In the genomic region with DNA sequence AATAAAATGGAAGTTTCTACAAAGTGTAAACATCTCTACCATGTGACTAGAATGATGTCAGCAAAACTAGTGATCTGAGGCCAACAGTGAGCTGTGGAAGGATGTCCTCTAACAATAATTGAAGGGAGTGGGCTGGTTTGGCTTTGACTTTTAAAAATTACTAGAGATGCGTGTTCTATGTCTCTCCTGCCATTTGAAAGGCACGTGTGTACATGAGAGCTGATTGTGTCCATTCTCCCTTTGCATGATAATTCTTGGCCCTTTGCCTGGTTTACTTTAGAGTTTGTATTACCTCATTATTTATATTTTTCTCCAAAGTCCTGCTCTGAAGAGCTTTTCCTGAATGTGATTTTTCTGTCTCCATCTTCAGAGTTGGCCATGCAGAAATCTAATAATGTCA, we compare ENCODE assay signal across 22 cellular contexts.
DNase-seq lines count a peak whose midpoint lies in the region; ATAC-seq and TF ChIP-seq lines count a peak whose summit lies in the region.
"Had no signal": no experiment of that assay in that cellular context is flagged by ENCODE, and none has a peak within 500 bp of the region (broad histone marks: within the 10 kb centered on the region; RNA-seq: fewer than 3 reads in every experiment).

No MANE protein-coding gene starts in this region.

- ATAC-seq in activated CD4-positive, alpha-beta T cell treated with anti-CD3 and anti-CD28 coated beads for 36 hours, result no peak
- ATAC-seq: GM12878; HCT116; stimulated activated naive B cell treated with anti-CD40 and anti-IgM and Interleukin-4, amounts not matched to agents 10 μg/mL and 1 μg/mL and 100 μg/mL, for 72 hours; upper lobe of right lung had no signal

- no peak for TF ChIP-seq CTCF in MCF 10A (IDR thresholded peaks at IDR 0.05; ENCODE audit: unreplicated experiment)
- TF ChIP-seq CTCF in mammary epithelial cell (conservative IDR thresholded peaks at IDR 0.05 in 1 of 2, IDR thresholded peaks at IDR 0.05 in 1 of 2; ENCODE audit: extremely low read depth in 1 of 2, insufficient read depth in 1 of 2, low read depth in 1 of 2, low read length in 2 of 2), result no peak
- no peak for TF ChIP-seq CTCF in fibroblast of the aortic adventitia (IDR thresholded peaks at IDR 0.05; ENCODE audit: insufficient read depth, low read length)
- TF ChIP-seq CTCF in transverse colon (IDR thresholded peaks at IDR 0.05), result no peak

- H3K36me3 ChIP-seq in mammary epithelial cell (ENCODE audit: insufficient read depth, low read length) (no peaks in the 10 kb centered on the region), transverse colon (no peaks in the 10 kb centered on the region)
- H3K36me3 ChIP-seq: brain microvascular endothelial cell, upper lobe of right lung had no signal

- H3K27ac Mint-ChIP-seq in MCF 10A (ENCODE audit: low read depth, unreplicated experiment), result no peak overlapping the region
- H3K27ac Mint-ChIP-seq in activated CD4-positive, alpha-beta T cell treated with anti-CD3 and anti-CD28 coated beads for 36 hours, result no peak overlapping the region
- H3K27ac Mint-ChIP-seq: CD8-positive, alpha-beta memory T cell; stimulated activated naive B cell treated with anti-CD40 and anti-IgM and Interleukin-4, amounts not matched to agents 10 μg/mL and 1 μg/mL and 100 μg/mL, for 72 hours had no signal

- H3K4me1 ChIP-seq in mammary epithelial cell (ENCODE audit: insufficient read depth, low read length) (no peaks in the 10 kb centered on the region), transverse colon (peaks cover 10 to 37% (median 20%) of the 10 kb centered on the region in 4 donors)

- POLR2A ChIA-PET in MCF 10A (lab: Yijun Ruan, JAX), result no interaction called here
- POLR2A ChIA-PET in activated CD4-positive, alpha-beta T cell treated with anti-CD3 and anti-CD28 coated beads for 36 hours (lab: Charles Lee), result no interaction called here

- no TSS peak for BruUV-seq in MCF 10A (replicated peaks; lab: Mats Ljungman, UMichigan)
- BruUV-seq in mammary epithelial cell (replicated peaks; lab: Mats Ljungman, UMichigan), result no TSS peak

- TF ChIP-seq POLR2A in transverse colon (IDR thresholded peaks at IDR 0.05), result no peak

- no peak overlapping the region for H3K9ac ChIP-seq in mammary epithelial cell (ENCODE audit: insufficient read depth, low read length)

- dilution Hi-C loops in mammary epithelial cell (cut with HindIII; ENCODE audit: low sequenced_read_pairs), result no loop called here

- WGBS in mammary epithelial cell (ENCODE audit: low coverage, missing lambda C conversion rate), result 100% methylated on average over 2 of the region's 2 CpGs
- WGBS in transverse colon (ENCODE audit: low coverage in 1 of 2), 2 donors, result 50 to 69% methylated on average over 2 of the region's 2 CpGs

- H2AFZ ChIP-seq in mammary epithelial cell (ENCODE audit: low read depth, low read length), result no peak overlapping the region

- no peak overlapping the region for H3K4me3 Mint-ChIP-seq in MCF 10A (ENCODE audit: unreplicated experiment)
- H3K4me3 Mint-ChIP-seq in activated CD4-positive, alpha-beta T cell treated with anti-CD3 and anti-CD28 coated beads for 36 hours, result no peak overlapping the region
- H3K4me3 Mint-ChIP-seq: CD8-positive, alpha-beta memory T cell; stimulated activated naive B cell treated with anti-CD40 and anti-IgM and Interleukin-4, amounts not matched to agents 10 μg/mL and 1 μg/mL and 100 μg/mL, for 72 hours had no signal

- H3K4me1 Mint-ChIP-seq in MCF 10A (ENCODE audit: insufficient read depth, unreplicated experiment), result peaks cover 20% of the 10 kb centered on the region
- no peaks in the 10 kb centered on the region for H3K4me1 Mint-ChIP-seq in activated CD4-positive, alpha-beta T cell treated with anti-CD3 and anti-CD28 coated beads for 36 hours
- H3K4me1 Mint-ChIP-seq: CD8-positive, alpha-beta memory T cell had no signal

- no peak overlapping the region for H3K4me3 ChIP-seq in mammary epithelial cell (replicated peaks in 1 of 3; ENCODE audit: insufficient read depth in 1 of 3, low read depth in 2 of 3, low read length in 3 of 3)
- H3K4me3 ChIP-seq in fibroblast of the aortic adventitia (ENCODE audit: low read depth, low read length), result no peak overlapping the region
- no peak overlapping the region for H3K4me3 ChIP-seq in transverse colon
- H3K4me3 ChIP-seq: GM12878, skin epidermis, upper lobe of right lung had no signal

- intact Hi-C loops in MCF 10A (cut with micrococcal nuclease), result no loop called here
- intact Hi-C loops in mammary epithelial cell (cut with micrococcal nuclease), result no loop called here
- intact Hi-C loops in transverse colon (cut with DNase I; ENCODE audit: low total_unique reads), result loop anchor here (10.0 kb wide), 1 partner anchor 69 kb away; no protein-coding TSS in a partner anchor
- intact Hi-C loops in activated CD4-positive, alpha-beta T cell treated with anti-CD3 and anti-CD28 coated beads for 36 hours (cut with DNase I, micrococcal nuclease), result no loop called here
- intact Hi-C loops in head of caudate nucleus (cut with DNase I), result no loop called here

- H3K4me2 ChIP-seq in mammary epithelial cell (ENCODE audit: insufficient read depth, low read depth, low read length), result no peak overlapping the region

- H3K27ac ChIP-seq in mammary epithelial cell (ENCODE audit: insufficient read depth, low read depth, low read length) (no peak overlapping the region), transverse colon (peak overlapping the region in 3 of 4 donors; percentile 1 to 80 (median 11))
- H3K27ac ChIP-seq: upper lobe of right lung had no signal

- TF ChIP-seq EP300 in transverse colon (IDR thresholded peaks at IDR 0.05; ENCODE audit: low read depth), result no peak

- in situ Hi-C loops in mammary epithelial cell (cut with MboI; ENCODE audit: low sequenced_read_pairs in 2 of 2) (no loop called here), transverse colon (cut with MboI; ENCODE audit: low pct_ligation_motif_present in 1 of 4, low pct_unique_long_range_greater_than_20kb in 1 of 4, low sequenced_read_pairs in 3 of 4) (loop anchor here in 1 of 4 donors (25.0 kb wide), 1 partner anchor 452 kb away; no protein-coding TSS in a partner anchor)

- no peaks in the 10 kb centered on the region for H3K36me3 Mint-ChIP-seq in MCF 10A (ENCODE audit: insufficient read depth, unreplicated experiment)
- H3K36me3 Mint-ChIP-seq in activated CD4-positive, alpha-beta T cell treated with anti-CD3 and anti-CD28 coated beads for 36 hours (ENCODE audit: low read depth), result no peaks in the 10 kb centered on the region
- H3K36me3 Mint-ChIP-seq: stimulated activated naive B cell treated with anti-CD40 and anti-IgM and Interleukin-4, amounts not matched to agents 10 μg/mL and 1 μg/mL and 100 μg/mL, for 72 hours had no signal

- H3K27me3 ChIP-seq in mammary epithelial cell (ENCODE audit: insufficient read depth, low read length) (no peaks in the 10 kb centered on the region), transverse colon (no peaks in the 10 kb centered on the region)
- H3K27me3 ChIP-seq: brain microvascular endothelial cell, upper lobe of right lung had no signal

- peaks cover 3% of the 10 kb centered on the region for H3K9me3 ChIP-seq in mammary epithelial cell (replicated peaks; ENCODE audit: insufficient read depth, low read length)
- H3K9me3 ChIP-seq in transverse colon, result no peaks in the 10 kb centered on the region
- H3K9me3 ChIP-seq: upper lobe of right lung had no signal

- H3K9me3 Mint-ChIP-seq in MCF 10A (ENCODE audit: unreplicated experiment), result peaks cover 7% of the 10 kb centered on the region
- H3K9me3 Mint-ChIP-seq in activated CD4-positive, alpha-beta T cell treated with anti-CD3 and anti-CD28 coated beads for 36 hours (ENCODE audit: low read depth), result peaks cover 2% of the 10 kb centered on the region
- H3K9me3 Mint-ChIP-seq: CD8-positive, alpha-beta memory T cell had no signal

- no peaks in the 10 kb centered on the region for H4K20me1 ChIP-seq in mammary epithelial cell (ENCODE audit: insufficient read depth, low read length)

- no peaks in the 10 kb centered on the region for H3K79me2 ChIP-seq in mammary epithelial cell (ENCODE audit: insufficient read depth, low read length)

- no peaks in the 10 kb centered on the region for H3K27me3 Mint-ChIP-seq in MCF 10A (ENCODE audit: insufficient read depth, unreplicated experiment)
- no peaks in the 10 kb centered on the region for H3K27me3 Mint-ChIP-seq in activated CD4-positive, alpha-beta T cell treated with anti-CD3 and anti-CD28 coated beads for 36 hours
- H3K27me3 Mint-ChIP-seq: CD8-positive, alpha-beta memory T cell; stimulated activated naive B cell treated with anti-CD40 and anti-IgM and Interleukin-4, amounts not matched to agents 10 μg/mL and 1 μg/mL and 100 μg/mL, for 72 hours had no signal

- DNase-seq in MCF 10A (ENCODE audit: unreplicated experiment) (peak; percentile 13), mammary epithelial cell (no peak), astrocyte of the hippocampus (ENCODE audit: low read depth, low spot score) (peak; percentile 16), fibroblast of the aortic adventitia (ENCODE audit: low read depth) (peak; percentile 33), transverse colon (no peak), head of caudate nucleus (no peak), HuH-7.5 (ENCODE audit: low spot score) (no peak)
- DNase-seq in activated CD4-positive, alpha-beta T cell treated with anti-CD3 and anti-CD28 coated beads for 36 hours, result no peak
- DNase-seq: activated CD4-positive, alpha-beta T cell treated with anti-CD3 and anti-CD28 coated beads for 4 hours; activated CD8-positive, alpha-beta memory T cell treated with anti-CD3 and anti-CD28 coated beads, Interleukin-2, amount 50 U/mL, for 4 hours; activated naive CD4-positive, alpha-beta T cell treated with Interleukin-2 at 50 U/mL for 16 hours; brain microvascular endothelial cell; CD8-positive, alpha-beta memory T cell; effector memory CD4-positive, alpha-beta T cell; islet precursor cell; NCI-H2171 treated with DMSO at 0.1 percent for 48 hours; nucleus accumbens; stimulated activated naive B cell treated with anti-CD40 and anti-IgM and Interleukin-4, amounts not matched to agents 10 μg/mL and 1 μg/mL and 100 μg/mL, for 72 hours; upper lobe of right lung had no signal

- CTCF ChIA-PET in MCF 10A (lab: Yijun Ruan, JAX) (interaction anchor here (1.7 to 1.9 kb wide), 2 partner anchors 299 to 474 kb away, joined by 5 to 6 read pairs; no protein-coding TSS in a partner anchor), mammary epithelial cell (lab: Charles Lee; ENCODE audit: low non-redundant PET) (no interaction called here)
- CTCF ChIA-PET in activated CD4-positive, alpha-beta T cell treated with anti-CD3 and anti-CD28 coated beads for 36 hours (lab: Charles Lee), result no interaction called here

Comparison
In these comparisons a context has a peak if more than half of its experiments do, and no peak if none do; other contexts are left out.
1. DNase-seq: peak in MCF 10A (single experiment), astrocyte of the hippocampus (single experiment) and fibroblast of the aortic adventitia (single experiment); none in mammary epithelial cell (single experiment), transverse colon (single experiment), activated CD4-positive, alpha-beta T cell treated with anti-CD3 and anti-CD28 coated beads for 36 hours (single experiment), head of caudate nucleus (0 of 42) and HuH-7.5 (single experiment).